12 cellular contexts compared by ENCODE assay signal in genomic region chrY:13705197-13705596, GRCh38. TPM values are rescaled to one million over a fixed set of nuclear protein-coding genes. Genes with fewer than 3 reads are reported as not detected.
DNase-seq lines count a peak whose midpoint lies in the region; ATAC-seq, FAIRE-seq and TF ChIP-seq lines count a peak whose summit lies in the region.
"Had no signal": no experiment of that assay in that cellular context is flagged by ENCODE, and none has a peak within 500 bp of the region (broad histone marks: within the 10 kb centered on the region; RNA-seq: fewer than 3 reads in every experiment).

No MANE protein-coding gene starts in this region.

- H3K4me3 ChIP-seq in AG04450 (ENCODE audit: low read depth, low read length), result peak overlapping the region; percentile 10; the same call in 1 of the 2 replicates
- H3K4me3 ChIP-seq in mesendoderm (ENCODE audit: low read length), result no peak overlapping the region
- H3K4me3 ChIP-seq: colonic mucosa had no signal

- no peak overlapping the region for H2BK120ac ChIP-seq in mesendoderm (ENCODE audit: low read depth, low read length)

- no peak overlapping the region for H3K18ac ChIP-seq in mesendoderm (ENCODE audit: low read length)

- no CpG with 5 or more reads among the region's 8 CpGs for WGBS in mesendoderm (ENCODE audit: extremely low coverage, insufficient coverage, low lambda C conversion rate)

- H3K9ac ChIP-seq in mesendoderm (ENCODE audit: low read length), result peak overlapping the region; percentile 16

- no peak overlapping the region for H3K4ac ChIP-seq in mesendoderm (ENCODE audit: low read depth, low read length)

- no peak for ATAC-seq in HG02588 (IDR thresholded peaks at IDR 0.05; ENCODE audit: unreplicated experiment)
- ATAC-seq: Panc1 had no signal

- H3K27me3 Mint-ChIP-seq in activated naive CD8-positive, alpha-beta T cell, result no peaks in the 10 kb centered on the region

- no peak overlapping the region for H2AK5ac ChIP-seq in mesendoderm (ENCODE audit: low read length)

- no peak overlapping the region for H2BK5ac ChIP-seq in mesendoderm (ENCODE audit: low read length)

- H3K9me3 Mint-ChIP-seq in activated naive CD8-positive, alpha-beta T cell (ENCODE audit: low read depth), result no peaks in the 10 kb centered on the region

- H3K56ac ChIP-seq in mesendoderm (ENCODE audit: low read length), result peak overlapping the region; percentile 67

- peak overlapping the region; percentile 93 for H3K27ac Mint-ChIP-seq in activated naive CD8-positive, alpha-beta T cell

- H3K4me3 Mint-ChIP-seq in activated naive CD8-positive, alpha-beta T cell, result peak overlapping the region; percentile 90

- peak; percentile 54 for FAIRE-seq in GM19239 (lab: Jason Lieb, UNC)

- DNase-seq in AG04450 (ENCODE audit: low read depth, low spot score) (no peak), GM19239 (ENCODE audit: insufficient read length, low spot score) (no peak), mesendoderm (peak; percentile 38), kidney glomerular epithelial cell (lab: John Stamatoyannopoulos, UW) (no peak), NCI-H524 (lab: John Stamatoyannopoulos, UW) (no peak), NCI-H2029 treated with DMSO at 0.1 percent for 48 hours (lab: John Stamatoyannopoulos, UW) (no peak)
- DNase-seq: activated CD8-positive, alpha-beta memory T cell treated with anti-CD3 and anti-CD28 coated beads for 24 hours; colonic mucosa; EL had no signal

- CTCF ChIA-PET in AG04450 (lab: Charles Lee), result no interaction called here

- H3K4me1 Mint-ChIP-seq in activated naive CD8-positive, alpha-beta T cell (ENCODE audit: low read depth), result peaks cover 19% of the 10 kb centered on the region

- POLR2A ChIA-PET in AG04450 (lab: Yijun Ruan, JAX), result no interaction called here

- no peak overlapping the region for H4K8ac ChIP-seq in mesendoderm (ENCODE audit: low read depth, low read length)

- TF ChIP-seq CTCF in AG04450 (IDR thresholded peaks at IDR 0.05; ENCODE audit: low read depth, low read length), result no peak

- no peaks in the 10 kb centered on the region for H3K9me3 ChIP-seq in AG04450 (ENCODE audit: control insufficient read depth, insufficient read depth, low read length)
- H3K9me3 ChIP-seq: colonic mucosa had no signal

- H3K4me1 ChIP-seq in mesendoderm (ENCODE audit: control insufficient read depth, low read depth, low read length), result no peaks in the 10 kb centered on the region
- H3K4me1 ChIP-seq: colonic mucosa had no signal

- H3K23ac ChIP-seq in mesendoderm (ENCODE audit: low read length), result no peak overlapping the region

- no peak overlapping the region for H4K5ac ChIP-seq in mesendoderm (ENCODE audit: low read length)

- H3K36me3 Mint-ChIP-seq in activated naive CD8-positive, alpha-beta T cell, result no peaks in the 10 kb centered on the region

- H3K79me1 ChIP-seq in mesendoderm (ENCODE audit: low read length), result no peaks in the 10 kb centered on the region

- H3K27me3 ChIP-seq in AG04450 (ENCODE audit: control insufficient read depth, insufficient read depth, low read length) (no peaks in the 10 kb centered on the region), mesendoderm (ENCODE audit: insufficient read depth, low read length, poor library complexity) (no peaks in the 10 kb centered on the region)
- H3K27me3 ChIP-seq: colonic mucosa had no signal

- H3K27ac ChIP-seq in AG04450 (ENCODE audit: low read depth, low read length) (no peak overlapping the region), mesendoderm (ENCODE audit: low read depth, low read length) (no peak overlapping the region)
- H3K27ac ChIP-seq: colonic mucosa had no signal

- H2BK15ac ChIP-seq in mesendoderm (replicated peaks; ENCODE audit: low read depth), result no peak overlapping the region

- H3K79me2 ChIP-seq in mesendoderm (ENCODE audit: control insufficient read depth, insufficient read depth, low read length), result peaks cover 3% of the 10 kb centered on the region

- no peak overlapping the region for H3K4me2 ChIP-seq in mesendoderm (ENCODE audit: low read length)

- H3K36me3 ChIP-seq in mesendoderm (ENCODE audit: control insufficient read depth, insufficient read depth, low read length), result no peaks in the 10 kb centered on the region
- H3K36me3 ChIP-seq: colonic mucosa had no signal

RNA-seq across cellular contexts. Expression of gene TMSB4Y, which starts 1.5 kb away (rescaled TPM):
- polyA plus RNA-seq in AG04450 (2011; rRNA removed), result 0.14 and 0.19 TPM in 2 replicates
- polyA minus RNA-seq in AG04450 (2011; rRNA and poly(A)+ RNA removed), result 0.23 TPM in 1 of 2 replicates, not detected in the other
- 8.6 TPM for polyA plus RNA-seq in mesendoderm (2013, experiment 1 of 2)
- 8.5 TPM for polyA plus RNA-seq in mesendoderm (2013, experiment 2 of 2)
